Comparison of ENCODE assay signal across 25 cellular contexts in the genomic region with DNA sequence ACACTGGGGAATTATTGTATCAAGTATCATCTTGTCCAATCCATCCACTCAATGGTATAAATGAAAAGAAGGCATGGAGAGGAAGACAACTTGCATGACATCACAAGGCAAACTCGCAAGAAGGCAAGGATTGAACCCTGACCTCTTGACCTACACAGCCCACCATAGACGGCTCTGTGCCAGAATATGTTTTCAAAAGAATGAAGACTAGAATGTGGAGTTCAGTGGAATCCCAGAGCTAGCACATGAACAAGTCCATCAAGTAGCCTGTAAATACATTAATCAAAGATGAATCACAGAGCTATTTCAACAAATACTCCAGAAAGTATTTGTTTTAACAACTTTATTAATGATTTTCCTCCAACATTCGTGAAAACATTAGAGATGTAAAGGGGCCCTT.
"Had no signal": no experiment of that assay in that cellular context is flagged by ENCODE, and none has a peak within 500 bp of the region (broad histone marks: within the 10 kb centered on the region; RNA-seq: fewer than 3 reads in every experiment).

No MANE protein-coding gene starts in this region.

- DNase-seq: hypothalamus; immature natural killer cell; islet precursor cell; left ventricle myocardium inferior; mesendoderm; naive B cell; ovary; right cardiac atrium; stimulated activated CD4-positive, alpha-beta T cell treated with anti-CD3 and anti-CD28 coated beads, Interleukin-12 subunit alpha, Interleukin-12 subunit beta, amount 100 ng/mL, for 4 hours; stimulated activated CD4-positive, alpha-beta T cell treated with anti-CD3 and anti-CD28 coated beads, Interleukin-15, amount 100 ng/mL, for 24 hours; stimulated activated CD4-positive, alpha-beta T cell treated with anti-CD3 and anti-CD28 coated beads, Interleukin-2, amount 100 ng/mL, for 24 hours; stimulated activated CD4-positive, alpha-beta T cell treated with anti-CD3 and anti-CD28 coated beads, Interleukin-4, amount 100 ng/mL, for 1 hour; stimulated activated naive B cell treated with anti-CD40 and anti-IgM and Interleukin-4, amounts not matched to agents 10 μg/mL and 1 μg/mL and 100 μg/mL, for 72 hours; tibial artery; trophoblast cell; upper lobe of right lung had no signal

- H3K27ac ChIP-seq: left ventricle myocardium inferior, ovary, skin epidermis, suprapubic skin, thoracic aorta, tibial artery, upper lobe of right lung had no signal

- H3K36me3 Mint-ChIP-seq: immature natural killer cell; naive B cell; stimulated activated naive B cell treated with anti-CD40 and anti-IgM and Interleukin-4, amounts not matched to agents 10 μg/mL and 1 μg/mL and 100 μg/mL, for 72 hours had no signal

- H3K4me3 ChIP-seq: left ventricle myocardium inferior, lung, ovary, skin epidermis, suprapubic skin, thoracic aorta, tibial artery, upper lobe of right lung had no signal

- ATAC-seq: natural killer cell treated with Interleukin-12 subunit alpha and Interleukin-12 subunit beta and Interleukin-15 and Interleukin-18, amount 100 ng/mL, for 72 hours; right cardiac atrium; sciatic nerve; stimulated activated naive B cell treated with anti-CD40 and anti-IgM and Interleukin-4, amounts not matched to agents 10 μg/mL and 1 μg/mL and 100 μg/mL, for 72 hours; upper lobe of right lung had no signal

- H3K27me3 Mint-ChIP-seq: naive B cell; natural killer cell treated with Interleukin-12 subunit alpha and Interleukin-12 subunit beta and Interleukin-15 and Interleukin-18, amount 100 ng/mL, for 72 hours; progenitor cell of endocrine pancreas; stimulated activated naive B cell treated with anti-CD40 and anti-IgM and Interleukin-4, amounts not matched to agents 10 μg/mL and 1 μg/mL and 100 μg/mL, for 72 hours; stimulated activated naive CD8-positive, alpha-beta T cell treated with anti-CD3 and anti-CD28 coated beads, Interleukin-15, Interleukin-2, amounts not matched to agents 100 ng/mL and 50 ng/mL, for 24 hours had no signal

- H3K4me3 Mint-ChIP-seq: immature natural killer cell; mesothelial cell of epicardium; naive B cell; natural killer cell treated with Interleukin-12 subunit alpha and Interleukin-12 subunit beta and Interleukin-15 and Interleukin-18, amount 100 ng/mL, for 72 hours; stimulated activated naive B cell treated with anti-CD40 and anti-IgM and Interleukin-4, amounts not matched to agents 10 μg/mL and 1 μg/mL and 100 μg/mL, for 72 hours; stimulated activated naive CD8-positive, alpha-beta T cell treated with anti-CD3 and anti-CD28 coated beads, Interleukin-15, Interleukin-2, amounts not matched to agents 100 ng/mL and 50 ng/mL, for 24 hours had no signal

- H3K27me3 ChIP-seq: ovary, suprapubic skin, tibial artery, upper lobe of right lung had no signal

- H3K27ac Mint-ChIP-seq: immature natural killer cell; mesothelial cell of epicardium; naive B cell; natural killer cell treated with Interleukin-12 subunit alpha and Interleukin-12 subunit beta and Interleukin-15 and Interleukin-18, amount 100 ng/mL, for 72 hours; progenitor cell of endocrine pancreas; stimulated activated naive B cell treated with anti-CD40 and anti-IgM and Interleukin-4, amounts not matched to agents 10 μg/mL and 1 μg/mL and 100 μg/mL, for 72 hours; stimulated activated naive CD8-positive, alpha-beta T cell treated with anti-CD3 and anti-CD28 coated beads, Interleukin-15, Interleukin-2, amounts not matched to agents 100 ng/mL and 50 ng/mL, for 24 hours had no signal

- H3K4me1 Mint-ChIP-seq: immature natural killer cell; naive B cell; stimulated activated naive B cell treated with anti-CD40 and anti-IgM and Interleukin-4, amounts not matched to agents 10 μg/mL and 1 μg/mL and 100 μg/mL, for 72 hours had no signal

- H3K36me3 ChIP-seq: left ventricle myocardium inferior, ovary, suprapubic skin, thoracic aorta, tibial artery, upper lobe of right lung had no signal
